ENCODE assay signal across 2 cellular contexts in the genomic region with DNA sequence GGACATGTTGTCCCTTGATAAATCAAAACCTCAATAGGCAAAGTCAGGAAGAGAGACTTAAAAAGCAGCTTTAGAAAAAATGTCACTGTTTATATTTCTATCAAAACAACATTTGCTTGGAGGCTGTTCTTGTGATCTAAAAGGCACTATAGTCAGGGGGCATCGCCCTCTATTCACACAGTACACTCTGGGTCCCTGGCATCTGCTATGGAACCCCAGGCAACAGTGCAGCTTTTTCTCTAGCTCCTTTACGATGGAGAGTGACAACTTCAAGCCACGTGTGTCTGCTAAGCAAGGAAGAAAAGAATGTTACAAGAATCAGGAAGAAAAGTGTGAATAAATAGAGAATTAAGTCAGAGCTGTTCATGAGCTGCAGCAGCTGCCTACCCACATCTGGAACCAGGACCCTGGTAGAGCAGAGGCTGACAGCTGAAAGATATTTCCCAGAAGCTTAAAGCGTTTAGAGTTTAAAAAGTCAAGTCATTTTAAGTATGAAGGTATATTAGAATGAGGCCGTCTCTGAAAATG.
TF ChIP-seq lines count a peak whose summit lies in the region.

No MANE protein-coding gene starts in this region.

TF ChIP-seq in liver, 16 proteins besides CTCF, POLR2A, EP300 and RAD21:
- TF ChIP-seq RXRA (IDR thresholded peaks at IDR 0.05) = peak; percentile 15 to 55
- TF ChIP-seq FOXA1 (IDR thresholded peaks at IDR 0.05) = no peak
- TF ChIP-seq EGR1 (IDR thresholded peaks at IDR 0.05; ENCODE audit: low read depth in 2 of 2) = no peak

TF ChIP-seq in HepG2, 621 proteins besides CTCF, POLR2A, EP300 and RAD21:
- no peak for TF ChIP-seq FOXP1 (IDR thresholded peaks at IDR 0.05)
- no peak for TF ChIP-seq FOXP1 (CRISPR knock-in tag; IDR thresholded peaks at IDR 0.05)
- TF ChIP-seq ZFP37 (CRISPR knock-in tag; IDR thresholded peaks at IDR 0.05; ENCODE audit: borderline replicate concordance) = no peak
- TF ChIP-seq, protein P1, sequence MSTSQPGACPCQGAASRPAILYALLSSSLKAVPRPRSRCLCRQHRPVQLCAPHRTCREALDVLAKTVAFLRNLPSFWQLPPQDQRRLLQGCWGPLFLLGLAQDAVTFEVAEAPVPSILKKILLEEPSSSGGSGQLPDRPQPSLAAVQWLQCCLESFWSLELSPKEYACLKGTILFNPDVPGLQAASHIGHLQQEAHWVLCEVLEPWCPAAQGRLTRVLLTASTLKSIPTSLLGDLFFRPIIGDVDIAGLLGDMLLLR (CRISPR knock-in tag; IDR thresholded peaks at IDR 0.05) = no peak
- no peak for TF ChIP-seq ZNF563 (CRISPR knock-in tag; IDR thresholded peaks at IDR 0.05)
- no peak for TF ChIP-seq ZKSCAN5 (CRISPR knock-in tag; IDR thresholded peaks at IDR 0.05)
- no peak for TF ChIP-seq ZNF253 (CRISPR knock-in tag; IDR thresholded peaks at IDR 0.05; ENCODE audit: borderline replicate concordance)
- TF ChIP-seq, protein P2, sequence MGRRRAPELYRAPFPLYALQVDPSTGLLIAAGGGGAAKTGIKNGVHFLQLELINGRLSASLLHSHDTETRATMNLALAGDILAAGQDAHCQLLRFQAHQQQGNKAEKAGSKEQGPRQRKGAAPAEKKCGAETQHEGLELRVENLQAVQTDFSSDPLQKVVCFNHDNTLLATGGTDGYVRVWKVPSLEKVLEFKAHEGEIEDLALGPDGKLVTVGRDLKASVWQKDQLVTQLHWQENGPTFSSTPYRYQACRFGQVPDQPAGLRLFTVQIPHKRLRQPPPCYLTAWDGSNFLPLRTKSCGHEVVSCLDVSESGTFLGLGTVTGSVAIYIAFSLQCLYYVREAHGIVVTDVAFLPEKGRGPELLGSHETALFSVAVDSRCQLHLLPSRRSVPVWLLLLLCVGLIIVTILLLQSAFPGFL (CRISPR knock-in tag; IDR thresholded peaks at IDR 0.05) = no peak
- no peak for TF ChIP-seq KDM4B (CRISPR knock-in tag; IDR thresholded peaks at IDR 0.05)
- no peak for TF ChIP-seq ELF3 (CRISPR knock-in tag; IDR thresholded peaks at IDR 0.05)
- no peak for TF ChIP-seq GTF3A (CRISPR knock-in tag; conservative IDR thresholded peaks at IDR 0.05)
- TF ChIP-seq, protein P3, sequence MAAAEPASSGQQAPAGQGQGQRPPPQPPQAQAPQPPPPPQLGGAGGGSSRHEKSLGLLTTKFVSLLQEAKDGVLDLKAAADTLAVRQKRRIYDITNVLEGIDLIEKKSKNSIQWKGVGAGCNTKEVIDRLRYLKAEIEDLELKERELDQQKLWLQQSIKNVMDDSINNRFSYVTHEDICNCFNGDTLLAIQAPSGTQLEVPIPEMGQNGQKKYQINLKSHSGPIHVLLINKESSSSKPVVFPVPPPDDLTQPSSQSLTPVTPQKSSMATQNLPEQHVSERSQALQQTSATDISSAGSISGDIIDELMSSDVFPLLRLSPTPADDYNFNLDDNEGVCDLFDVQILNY (CRISPR knock-in tag; conservative IDR thresholded peaks at IDR 0.05) = no peak
- TF ChIP-seq FOXA3 (CRISPR knock-in tag; IDR thresholded peaks at IDR 0.05) = no peak
- TF ChIP-seq, protein P4, sequence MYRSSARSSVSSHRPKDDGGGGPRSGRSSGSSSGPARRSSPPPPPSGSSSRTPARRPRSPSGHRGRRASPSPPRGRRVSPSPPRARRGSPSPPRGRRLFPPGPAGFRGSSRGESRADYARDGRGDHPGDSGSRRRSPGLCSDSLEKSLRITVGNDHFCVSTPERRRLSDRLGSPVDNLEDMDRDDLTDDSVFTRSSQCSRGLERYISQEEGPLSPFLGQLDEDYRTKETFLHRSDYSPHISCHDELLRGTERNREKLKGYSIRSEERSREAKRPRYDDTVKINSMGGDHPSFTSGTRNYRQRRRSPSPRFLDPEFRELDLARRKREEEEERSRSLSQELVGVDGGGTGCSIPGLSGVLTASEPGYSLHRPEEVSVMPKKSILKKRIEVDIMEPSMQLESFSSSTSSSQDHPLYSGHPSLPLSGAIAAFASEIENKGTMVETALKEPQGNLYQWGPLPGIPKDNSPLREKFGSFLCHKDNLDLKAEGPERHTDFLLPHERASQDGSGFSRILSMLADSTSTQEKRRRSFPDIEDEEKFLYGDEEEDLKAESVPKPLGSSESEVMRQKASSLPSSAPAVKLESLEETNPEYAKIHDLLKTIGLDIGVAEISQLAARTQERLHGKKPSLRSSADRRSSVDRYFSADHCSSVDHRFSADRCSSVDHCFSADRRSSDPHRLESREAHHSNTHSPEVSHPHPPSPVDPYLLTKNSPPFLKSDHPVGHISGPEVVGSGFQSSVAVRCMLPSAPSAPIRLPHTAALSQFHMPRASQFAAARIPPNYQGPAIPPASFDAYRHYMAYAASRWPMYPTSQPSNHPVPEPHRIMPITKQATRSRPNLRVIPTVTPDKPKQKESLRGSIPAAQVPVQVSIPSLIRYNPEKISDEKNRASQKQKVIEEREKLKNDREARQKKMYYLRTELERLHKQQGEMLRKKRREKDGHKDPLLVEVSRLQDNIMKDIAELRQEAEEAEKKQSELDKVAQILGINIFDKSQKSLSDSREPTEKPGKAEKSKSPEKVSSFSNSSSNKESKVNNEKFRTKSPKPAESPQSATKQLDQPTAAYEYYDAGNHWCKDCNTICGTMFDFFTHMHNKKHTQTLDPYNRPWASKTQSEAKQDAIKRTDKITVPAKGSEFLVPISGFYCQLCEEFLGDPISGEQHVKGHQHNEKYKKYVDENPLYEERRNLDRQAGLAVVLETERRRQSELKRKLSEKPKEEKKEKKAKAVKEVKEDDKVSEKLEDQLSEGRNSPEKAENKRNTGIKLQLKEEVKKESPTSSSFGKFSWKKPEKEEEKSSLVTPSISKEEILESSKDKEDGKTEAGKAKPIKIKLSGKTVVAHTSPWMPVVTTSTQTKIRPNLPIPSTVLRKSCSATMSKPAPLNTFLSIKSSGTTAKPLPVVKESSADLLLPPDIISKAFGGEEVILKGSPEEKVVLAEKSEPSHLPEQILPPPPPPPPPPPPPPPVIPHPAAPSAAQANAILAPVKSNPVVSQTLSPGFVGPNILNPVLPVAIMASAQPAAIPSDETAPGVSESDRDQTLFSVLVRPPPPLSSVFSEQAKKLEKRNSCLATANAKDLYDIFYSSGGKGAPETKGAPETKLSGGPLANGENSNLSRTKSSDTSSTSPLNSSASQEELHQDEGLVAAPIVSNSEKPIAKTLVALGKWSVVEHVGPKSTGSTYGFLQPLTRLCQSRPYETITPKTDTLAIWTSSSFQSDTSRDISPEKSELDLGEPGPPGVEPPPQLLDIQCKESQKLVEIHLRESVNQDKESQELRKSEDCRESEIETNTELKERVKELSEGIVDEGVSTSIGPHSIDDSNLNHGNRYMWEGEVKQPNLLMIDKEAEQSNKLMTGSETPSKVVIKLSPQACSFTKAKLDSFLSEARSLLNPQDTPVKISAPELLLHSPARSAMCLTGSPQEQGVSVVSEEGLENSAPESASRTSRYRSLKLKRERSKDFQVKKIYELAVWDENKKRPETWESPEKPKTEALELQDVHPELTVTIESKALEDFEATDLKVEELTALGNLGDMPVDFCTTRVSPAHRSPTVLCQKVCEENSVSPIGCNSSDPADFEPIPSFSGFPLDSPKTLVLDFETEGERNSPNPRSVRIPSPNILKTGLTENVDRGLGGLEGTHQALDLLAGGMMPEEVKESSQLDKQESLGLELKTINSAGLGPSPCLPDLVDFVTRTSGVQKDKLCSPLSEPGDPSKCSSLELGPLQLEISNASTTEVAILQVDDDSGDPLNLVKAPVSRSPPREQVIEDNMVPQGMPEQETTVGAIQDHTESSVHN (CRISPR knock-in tag; IDR thresholded peaks at IDR 0.05) = no peak
- TF ChIP-seq, protein P5, sequence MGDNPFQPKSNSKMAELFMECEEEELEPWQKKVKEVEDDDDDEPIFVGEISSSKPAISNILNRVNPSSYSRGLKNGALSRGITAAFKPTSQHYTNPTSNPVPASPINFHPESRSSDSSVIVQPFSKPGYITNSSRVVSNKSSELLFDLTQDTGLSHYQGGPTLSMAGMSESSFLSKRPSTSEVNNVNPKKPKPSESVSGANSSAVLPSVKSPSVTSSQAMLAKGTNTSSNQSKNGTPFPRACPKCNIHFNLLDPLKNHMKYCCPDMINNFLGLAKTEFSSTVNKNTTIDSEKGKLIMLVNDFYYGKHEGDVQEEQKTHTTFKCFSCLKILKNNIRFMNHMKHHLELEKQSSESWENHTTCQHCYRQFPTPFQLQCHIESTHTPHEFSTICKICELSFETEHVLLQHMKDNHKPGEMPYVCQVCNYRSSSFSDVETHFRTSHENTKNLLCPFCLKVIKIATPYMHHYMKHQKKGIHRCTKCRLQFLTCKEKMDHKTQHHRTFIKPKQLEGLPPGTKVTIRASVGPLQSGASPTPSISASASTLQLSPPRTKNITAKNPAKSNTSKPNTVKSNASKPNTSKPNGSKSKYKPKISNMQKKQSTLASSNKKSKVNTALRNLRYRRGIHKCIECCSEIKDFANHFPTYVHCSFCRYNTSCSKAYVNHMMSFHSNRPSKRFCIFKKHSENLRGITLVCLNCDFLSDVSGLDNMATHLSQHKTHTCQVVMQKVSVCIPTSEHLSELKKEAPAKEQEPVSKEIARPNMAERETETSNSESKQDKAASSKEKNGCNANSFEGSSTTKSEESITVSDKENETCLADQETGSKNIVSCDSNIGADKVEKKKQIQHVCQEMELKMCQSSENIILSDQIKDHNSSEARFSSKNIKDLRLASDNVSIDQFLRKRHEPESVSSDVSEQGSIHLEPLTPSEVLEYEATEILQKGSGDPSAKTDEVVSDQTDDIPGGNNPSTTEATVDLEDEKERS (CRISPR knock-in tag; IDR thresholded peaks at IDR 0.05) = no peak
- no peak for TF ChIP-seq HIVEP1 (CRISPR knock-in tag; IDR thresholded peaks at IDR 0.05)
- TF ChIP-seq, protein P6, sequence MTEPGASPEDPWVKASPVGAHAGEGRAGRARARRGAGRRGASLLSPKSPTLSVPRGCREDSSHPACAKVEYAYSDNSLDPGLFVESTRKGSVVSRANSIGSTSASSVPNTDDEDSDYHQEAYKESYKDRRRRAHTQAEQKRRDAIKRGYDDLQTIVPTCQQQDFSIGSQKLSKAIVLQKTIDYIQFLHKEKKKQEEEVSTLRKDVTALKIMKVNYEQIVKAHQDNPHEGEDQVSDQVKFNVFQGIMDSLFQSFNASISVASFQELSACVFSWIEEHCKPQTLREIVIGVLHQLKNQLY (CRISPR knock-in tag; IDR thresholded peaks at IDR 0.05) = no peak
